Comparison of ENCODE assay signal across 19 cellular contexts in the genomic region with DNA sequence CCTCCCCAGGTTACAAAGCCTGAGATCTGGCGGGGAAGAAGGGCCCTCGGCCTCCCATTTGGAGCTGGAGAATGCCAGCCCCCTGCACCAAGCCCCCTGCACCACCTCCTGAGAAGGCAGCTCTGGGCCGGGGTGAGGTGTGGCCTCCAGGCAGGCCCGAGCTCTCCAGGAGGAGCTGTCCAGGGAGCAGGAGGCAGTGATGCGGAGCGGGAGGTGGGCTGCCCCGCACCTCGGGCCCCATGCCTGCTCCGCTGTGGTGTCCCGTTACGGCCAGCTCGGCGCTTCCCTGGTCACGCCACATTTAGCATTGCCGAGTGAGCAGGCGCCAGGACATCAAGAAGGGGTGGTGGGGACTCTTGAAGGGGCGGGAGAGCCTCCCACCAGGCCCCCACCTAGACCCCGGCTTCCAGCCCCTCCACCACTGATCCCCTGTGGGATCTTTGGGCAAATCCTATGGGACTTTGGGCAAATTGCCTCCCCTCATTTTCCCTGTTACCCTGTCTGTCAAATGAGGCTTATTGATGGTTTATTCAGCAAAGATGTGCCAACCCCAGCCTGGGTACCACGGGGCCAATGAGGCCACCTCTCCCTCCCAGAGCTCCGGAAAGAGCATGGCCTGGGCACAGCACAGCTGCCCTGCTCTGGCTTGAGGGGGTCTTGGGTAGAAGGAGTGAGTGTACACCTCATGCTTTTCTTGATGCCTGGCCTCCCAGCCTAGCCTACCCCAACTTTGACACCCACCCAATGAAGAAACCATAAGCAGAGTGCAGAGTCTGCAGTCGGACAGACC. TPM values are rescaled to one million over a fixed set of nuclear protein-coding genes. Genes with fewer than 3 reads are reported as not detected.
DNase-seq lines count a peak whose midpoint lies in the region; ATAC-seq and TF ChIP-seq lines count a peak whose summit lies in the region.
"Had no signal": no experiment of that assay in that cellular context is flagged by ENCODE, and none has a peak within 500 bp of the region (broad histone marks: within the 10 kb centered on the region; RNA-seq: fewer than 3 reads in every experiment).

No MANE protein-coding gene starts in this region.

- H2AK5ac ChIP-seq in IMR-90 (ENCODE audit: low read depth, low read length) (no peak overlapping the region), neuronal stem cell (ENCODE audit: low read depth, low read length) (peak overlapping the region; percentile 20)

- H3K27ac Mint-ChIP-seq in endodermal cell (no peak overlapping the region), T-cell (no peak overlapping the region)
- H3K27ac Mint-ChIP-seq: CD4-positive, alpha-beta T cell had no signal

- H3K4me3 Mint-ChIP-seq in endodermal cell = no peak overlapping the region
- no peak overlapping the region for H3K4me3 Mint-ChIP-seq in T-cell
- H3K4me3 Mint-ChIP-seq: CD4-positive, alpha-beta T cell had no signal

- intact Hi-C loops in IMR-90 (cut with micrococcal nuclease) = no loop called here
- intact Hi-C loops in OCI-LY7 (cut with micrococcal nuclease; ENCODE audit: unreplicated experiment) = no loop called here

- H2BK20ac ChIP-seq in IMR-90 (ENCODE audit: low read depth, low read length) = no peak overlapping the region

- dilution Hi-C loops in IMR-90 (cut with HindIII; ENCODE audit: low sequenced_read_pairs, unreplicated experiment) = no loop called here

- DNase-seq in DMS79 (lab: John Stamatoyannopoulos, UW) (peak; percentile 33), IMR-90 (no peak), endodermal cell (peak; percentile 80), neuronal stem cell (ENCODE audit: low spot score) (no peak), NCI-H1048 (lab: John Stamatoyannopoulos, UW) (no peak), T-cell (no peak), OCI-LY7 (ENCODE audit: low spot score) (no peak)
- DNase-seq: CD4-positive, alpha-beta T cell; DND-41; GF-D8; Karpas-422; NCI-H187 treated with DMSO at 0.1 percent for 48 hours; NCI-H526 treated with DMSO at 0.1 percent for 48 hours; NK-92 treated with Interleukin-12 subunit alpha and Interleukin-12 subunit beta, amount 100 ng/mL, for 24 hours; PC-3 had no signal

- ATAC-seq in IMR-90 (ENCODE audit: low read depth) (no peak), T-cell (replicated peaks in 1 of 4) (no peak)
- ATAC-seq: HepG2, PC-3 had no signal

- H4K8ac ChIP-seq in IMR-90 (ENCODE audit: low read depth in 2 of 2, low read length in 2 of 2) = no peak overlapping the region
- no peak overlapping the region for H4K8ac ChIP-seq in neuronal stem cell (ENCODE audit: low read depth, low read length)

- no peaks in the 10 kb centered on the region for H3K36me3 ChIP-seq in IMR-90 (ENCODE audit: control insufficient read depth, insufficient read depth, low read length)
- H3K36me3 ChIP-seq in endodermal cell (ENCODE audit: control insufficient read depth, insufficient read depth, low read length) = no peaks in the 10 kb centered on the region
- H3K36me3 ChIP-seq in neuronal stem cell (replicated peaks in 1 of 2; ENCODE audit: control insufficient read depth in 2 of 2, insufficient read depth in 2 of 2, low read length in 2 of 2) = no peaks in the 10 kb centered on the region
- H3K36me3 ChIP-seq in OCI-LY7 (ENCODE audit: insufficient read depth, low read length) = no peaks in the 10 kb centered on the region

- H4K91ac ChIP-seq in IMR-90 (ENCODE audit: insufficient read depth, low read depth, low read length) (no peak overlapping the region), neuronal stem cell (ENCODE audit: low read depth, low read length, poor library complexity) (no peak overlapping the region)

- H3K27ac ChIP-seq in IMR-90 (ENCODE audit: insufficient read depth, low read length) = no peak overlapping the region
- H3K27ac ChIP-seq in endodermal cell (ENCODE audit: low read depth, low read length) = no peak overlapping the region
- H3K27ac ChIP-seq in neuronal stem cell (replicated peaks; ENCODE audit: low read length) = no peak overlapping the region
- H3K27ac ChIP-seq in OCI-LY7 (ENCODE audit: low read depth, low read length, poor library complexity, severe bottlenecking) = no peak overlapping the region
- H3K27ac ChIP-seq: SK-N-MC had no signal

- H2AK9ac ChIP-seq in IMR-90 (replicated peaks; ENCODE audit: low read depth, low read length, poor library complexity) = no peak overlapping the region

- H3K79me1 ChIP-seq in IMR-90 (ENCODE audit: low read depth in 1 of 2, low read length in 2 of 2) (no peaks in the 10 kb centered on the region), neuronal stem cell (ENCODE audit: low read depth, low read length) (no peaks in the 10 kb centered on the region)

- CTCF ChIA-PET in IMR-90 (lab: Yijun Ruan, JAX) = no interaction called here
- CTCF ChIA-PET in T-cell (lab: Charles Lee) = no interaction called here
- CTCF ChIA-PET in OCI-LY7 (lab: Charles Lee; ENCODE audit: unreplicated experiment) = no interaction called here

- H3K4me1 ChIP-seq in IMR-90 (ENCODE audit: control insufficient read depth, insufficient read depth, low read length) (peaks cover 10% of the 10 kb centered on the region), endodermal cell (ENCODE audit: control insufficient read depth, insufficient read depth, low read length) (no peaks in the 10 kb centered on the region), neuronal stem cell (ENCODE audit: control insufficient read depth in 2 of 2, insufficient read depth in 1 of 2, low read depth in 1 of 2, low read length in 2 of 2) (peaks cover 9 to 12% of the 10 kb centered on the region in 2 donors), OCI-LY7 (ENCODE audit: insufficient read depth, low read length, poor library complexity, severe bottlenecking) (no peaks in the 10 kb centered on the region)

- no peak overlapping the region for H3K23ac ChIP-seq in IMR-90 (ENCODE audit: low read depth, low read length)
- H3K23ac ChIP-seq in neuronal stem cell (ENCODE audit: low read depth, low read length, poor library complexity) = no peak overlapping the region

- H4K20me1 ChIP-seq in IMR-90 (ENCODE audit: insufficient read depth, low read length) (no peaks in the 10 kb centered on the region; the same call in 1 of the 2 replicates), OCI-LY7 (ENCODE audit: insufficient read depth, low read length) (no peaks in the 10 kb centered on the region; the same call in 1 of the 2 replicates)

- H4K5ac ChIP-seq in IMR-90 (ENCODE audit: low read depth, low read length) = no peak overlapping the region

- H3K4ac ChIP-seq in IMR-90 (ENCODE audit: low read depth, low read length) (no peak overlapping the region), neuronal stem cell (ENCODE audit: low read length) (no peak overlapping the region)

- H3K56ac ChIP-seq in IMR-90 (ENCODE audit: extremely low read depth, insufficient read depth, low read length) = no peak overlapping the region

- no TSS peak for BruUV-seq in IMR-90 (replicated peaks; lab: Mats Ljungman, UMichigan)
- BruUV-seq in OCI-LY7 (replicated peaks; lab: Mats Ljungman, UMichigan) = no TSS peak

- H3K9me1 ChIP-seq in IMR-90 (ENCODE audit: insufficient read depth, low read length) = no peaks in the 10 kb centered on the region; the same call in 1 of the 2 replicates

- H3K27me3 Mint-ChIP-seq in endodermal cell (ENCODE audit: insufficient read depth) (peaks cover 12% of the 10 kb centered on the region), T-cell (peaks cover 0 to 3% of the 10 kb centered on the region in 2 donors)
- H3K27me3 Mint-ChIP-seq: CD4-positive, alpha-beta T cell had no signal

- POLR2A ChIA-PET in IMR-90 (lab: Charles Lee; ENCODE audit: unreplicated experiment) = no interaction called here
- POLR2A ChIA-PET in T-cell (lab: Charles Lee) = no interaction called here
- POLR2A ChIA-PET in OCI-LY7 (lab: Charles Lee) = interaction anchor here (0.6 kb wide), 2 partner anchors 18 to 479 kb away, joined by 3 read pairs; partner anchors contain the start of gene NLK

- TF ChIP-seq RAD21 in IMR-90 (IDR thresholded peaks at IDR 0.05; ENCODE audit: low read length) = no peak

- H3K9me3 ChIP-seq in IMR-90 (ENCODE audit: control insufficient read depth, insufficient read depth, low read length) (no peaks in the 10 kb centered on the region), endodermal cell (ENCODE audit: control insufficient read depth, low read length) (no peaks in the 10 kb centered on the region), neuronal stem cell (replicated peaks in 1 of 2; ENCODE audit: control insufficient read depth in 2 of 2, insufficient read depth in 1 of 2, low read depth in 1 of 2, low read length in 2 of 2) (no peaks in the 10 kb centered on the region), OCI-LY7 (ENCODE audit: low read length) (no peaks in the 10 kb centered on the region)

- H3K9ac ChIP-seq in IMR-90 (ENCODE audit: low read depth, low read length) = no peak overlapping the region
- H3K9ac ChIP-seq in endodermal cell (ENCODE audit: extremely low read depth, low read length, poor library complexity, severe bottlenecking) = no peak overlapping the region
- no peak overlapping the region for H3K9ac ChIP-seq in neuronal stem cell (ENCODE audit: low read depth, low read length, poor library complexity)

- H2AFZ ChIP-seq in IMR-90 (replicated peaks; ENCODE audit: low read length, poor library complexity) (peak overlapping the region; percentile 63), neuronal stem cell (ENCODE audit: low read length) (no peak overlapping the region), OCI-LY7 (ENCODE audit: low read length) (no peak overlapping the region)

- H2BK120ac ChIP-seq in IMR-90 (ENCODE audit: low read depth, low read length) (no peak overlapping the region), neuronal stem cell (ENCODE audit: low read depth, low read length) (peak overlapping the region; percentile 16)

- H3K4me3 ChIP-seq in IMR-90 (ENCODE audit: insufficient read depth, low read depth, low read length) = no peak overlapping the region
- no peak overlapping the region for H3K4me3 ChIP-seq in endodermal cell (ENCODE audit: low read length)
- no peak overlapping the region for H3K4me3 ChIP-seq in neuronal stem cell (ENCODE audit: low read length in 2 of 2)
- H3K4me3 ChIP-seq in OCI-LY7 (ENCODE audit: low read depth, low read length, poor library complexity, severe bottlenecking) = no peak overlapping the region
- H3K4me3 ChIP-seq: SK-N-MC had no signal

- no CpG with 5 or more reads among the region's 21 CpGs for WGBS in IMR-90 (ENCODE audit: extremely low coverage in 2 of 2, insufficient read length in 1 of 2), 2 experiments
- WGBS in endodermal cell (ENCODE audit: insufficient coverage in 1 of 2, insufficient read length in 1 of 2), 2 experiments = 63 to 87% methylated on average over 7 to 21 of the region's 21 CpGs
- WGBS in neuronal stem cell (ENCODE audit: extremely low coverage in 2 of 2, insufficient read length in 2 of 2, insufficient replicate concordance in 1 of 2), 2 donors = no CpG with 5 or more reads among the region's 21 CpGs

- in situ Hi-C loops in IMR-90 (cut with MboI; ENCODE audit: low sequenced_read_pairs) = no loop called here

- H2BK5ac ChIP-seq in IMR-90 (ENCODE audit: low read depth, low read length, poor library complexity, severe bottlenecking) (no peak overlapping the region), neuronal stem cell (ENCODE audit: low read length) (peak overlapping the region; percentile 17)

- H3K36me3 Mint-ChIP-seq in endodermal cell (ENCODE audit: low read depth) (no peaks in the 10 kb centered on the region), T-cell (no peaks in the 10 kb centered on the region)

- TF ChIP-seq CTCF in IMR-90 (conservative IDR thresholded peaks at IDR 0.05; ENCODE audit: low read depth, low read length) (no peak), endodermal cell (conservative IDR thresholded peaks at IDR 0.05) (no peak), OCI-LY7 (conservative IDR thresholded peaks at IDR 0.05; ENCODE audit: low read length) (no peak)

- H3K79me2 ChIP-seq in OCI-LY7 (ENCODE audit: insufficient read depth, low read depth, low read length) = no peaks in the 10 kb centered on the region

- peaks cover 34% of the 10 kb centered on the region for H3K27me3 ChIP-seq in IMR-90 (ENCODE audit: control insufficient read depth, insufficient read depth, low read length)
- no peaks in the 10 kb centered on the region for H3K27me3 ChIP-seq in endodermal cell (ENCODE audit: control insufficient read depth, insufficient read depth, low read length, poor library complexity, severe bottlenecking)
- peaks cover 0 to 37% (median 0%) of the 10 kb centered on the region in 3 experiments for H3K27me3 ChIP-seq in neuronal stem cell (ENCODE audit: control insufficient read depth in 3 of 3, insufficient read depth in 3 of 3, low read depth in 1 of 3, low read length in 3 of 3)

- H2BK15ac ChIP-seq in IMR-90 (ENCODE audit: low read depth, low read length) (no peak overlapping the region), neuronal stem cell (ENCODE audit: low read length) (peak overlapping the region; percentile 95)

- no peak overlapping the region for H3K18ac ChIP-seq in IMR-90 (ENCODE audit: low read depth, low read length)
- peak overlapping the region; percentile 59 for H3K18ac ChIP-seq in neuronal stem cell (ENCODE audit: low read length)

- H3K14ac ChIP-seq in IMR-90 (replicated peaks; ENCODE audit: low read depth, low read length) (no peak overlapping the region), neuronal stem cell (ENCODE audit: low read length) (peak overlapping the region; percentile 71)

- no peaks in the 10 kb centered on the region for H3K4me1 Mint-ChIP-seq in endodermal cell
- H3K4me1 Mint-ChIP-seq in T-cell = no peaks in the 10 kb centered on the region

- no peak for TF ChIP-seq POLR2A in IMR-90 (IDR thresholded peaks at IDR 0.05; ENCODE audit: low read depth, low read length)

- H3K9me3 Mint-ChIP-seq in endodermal cell = peaks cover 3% of the 10 kb centered on the region
- H3K9me3 Mint-ChIP-seq in T-cell = no peaks in the 10 kb centered on the region
- H3K9me3 Mint-ChIP-seq: CD4-positive, alpha-beta T cell had no signal

- no peaks in the 10 kb centered on the region for H3K9me2 ChIP-seq in OCI-LY7 (ENCODE audit: insufficient read depth, low read length)

- H3K4me2 ChIP-seq in IMR-90 (ENCODE audit: low read depth, low read length) (no peak overlapping the region), neuronal stem cell (ENCODE audit: insufficient read depth, low read length, poor library complexity, severe bottlenecking) (no peak overlapping the region), OCI-LY7 (ENCODE audit: low read length) (no peak overlapping the region)

- no peak overlapping the region for H2BK12ac ChIP-seq in neuronal stem cell (ENCODE audit: low read length)

RNA-seq across cellular contexts. Expression of gene FOXN1, which starts 15.3 kb away (rescaled TPM):
- total RNA-seq in IMR-90 (2012; rRNA removed) = not detected in 2 replicates
- not detected in 2 replicates for polyA plus RNA-seq in IMR-90 (2012; rRNA removed)
- polyA plus RNA-seq in IMR-90 (2012; cell fraction: cytosol; rRNA removed) = not detected in 2 replicates
- polyA plus RNA-seq in IMR-90 (2012; cell fraction: nucleus; rRNA removed; ENCODE audit: low replicate concordance) = not detected in 2 replicates
- total RNA-seq in endodermal cell = not detected
- polyA plus RNA-seq in endodermal cell (2013, experiment 1 of 2) = not detected
- polyA plus RNA-seq in endodermal cell (2013, experiment 2 of 2) = not detected
- polyA plus RNA-seq in neuronal stem cell (2013, experiment 1 of 2) = not detected
- polyA plus RNA-seq in neuronal stem cell (2013, experiment 2 of 2) = not detected
- total RNA-seq in T-cell = not detected
- not detected in 2 replicates for total RNA-seq in OCI-LY7 (2014; rRNA removed; shearing (Covaris generic))
- not detected in 2 replicates for total RNA-seq in OCI-LY7 (2022)
- total RNA-seq: A673; CD4-positive, alpha-beta T cell; H4; HepG2; PC-3 had no signal

RNA-seq across cellular contexts. Expression of gene UNC119, which starts 30.9 kb away (rescaled TPM):
- total RNA-seq in IMR-90 (2012; rRNA removed) (21.7 and 22.4 TPM in 2 replicates), endodermal cell (10 to 100 TPM; 46.7 to 59.0 TPM), T-cell (10 to 100 TPM; 37.7 to 51.7 (median 44.5) TPM), OCI-LY7 (2022) (8.4 and 14.9 TPM in 2 replicates)
- polyA plus RNA-seq in IMR-90 (2012; rRNA removed) = 57.4 and 63.2 TPM in 2 replicates
- polyA plus RNA-seq in IMR-90 (2012; cell fraction: cytosol; rRNA removed) = 35.2 and 70.5 TPM in 2 replicates
- polyA plus RNA-seq in IMR-90 (2012; cell fraction: nucleus; rRNA removed; ENCODE audit: low replicate concordance) = 149 and 192 TPM in 2 replicates
- 64.3 TPM for polyA plus RNA-seq in endodermal cell (2013, experiment 1 of 2)
- polyA plus RNA-seq in endodermal cell (2013, experiment 2 of 2) = 59.8 TPM
- polyA plus RNA-seq in neuronal stem cell (2013, experiment 1 of 2) = 79.0 TPM
- 76.0 TPM for polyA plus RNA-seq in neuronal stem cell (2013, experiment 2 of 2)
- total RNA-seq in OCI-LY7 (2014; rRNA removed; shearing (Covaris generic)) = 10.5 and 14.2 TPM in 2 replicates

RNA-seq across cellular contexts. Expression of gene SLC13A2, which starts 48.0 kb away (rescaled TPM):
- total RNA-seq in IMR-90 (2012; rRNA removed) = not detected in 2 replicates
- polyA plus RNA-seq in IMR-90 (2012; rRNA removed) = not detected in 2 replicates
- not detected in 2 replicates for polyA plus RNA-seq in IMR-90 (2012; cell fraction: cytosol; rRNA removed)
- not detected in 2 replicates for polyA plus RNA-seq in IMR-90 (2012; cell fraction: nucleus; rRNA removed; ENCODE audit: low replicate concordance)
- total RNA-seq in endodermal cell = not detected
- polyA plus RNA-seq in endodermal cell (2013, experiment 1 of 2) = not detected
- not detected for polyA plus RNA-seq in endodermal cell (2013, experiment 2 of 2)
- not detected for polyA plus RNA-seq in neuronal stem cell (2013, experiment 1 of 2)
- not detected for polyA plus RNA-seq in neuronal stem cell (2013, experiment 2 of 2)
- total RNA-seq in T-cell = not detected
- not detected in 2 replicates for total RNA-seq in OCI-LY7 (2014; rRNA removed; shearing (Covaris generic))
- not detected in 2 replicates for total RNA-seq in OCI-LY7 (2022)
- total RNA-seq: A673; CD4-positive, alpha-beta T cell; H4; HepG2; PC-3 had no signal

RNA-seq across cellular contexts. Expression of gene PIGS, which starts 49.8 kb away (rescaled TPM):
- total RNA-seq in IMR-90 (2012; rRNA removed) (27.5 and 28.7 TPM in 2 replicates), endodermal cell (10 to 100 TPM; 34.9 to 43.0 TPM), T-cell (10 to 100 TPM; 54.9 to 63.0 (median 60.9) TPM), OCI-LY7 (2022) (34.0 and 34.5 TPM in 2 replicates)
- 77.9 and 78.9 TPM in 2 replicates for polyA plus RNA-seq in IMR-90 (2012; rRNA removed)
- 51.4 and 88.9 TPM in 2 replicates for polyA plus RNA-seq in IMR-90 (2012; cell fraction: cytosol; rRNA removed)
- polyA plus RNA-seq in IMR-90 (2012; cell fraction: nucleus; rRNA removed; ENCODE audit: low replicate concordance) = 62.4 and 74.4 TPM in 2 replicates
- 69.2 TPM for polyA plus RNA-seq in endodermal cell (2013, experiment 1 of 2)
- 59.0 TPM for polyA plus RNA-seq in endodermal cell (2013, experiment 2 of 2)
- polyA plus RNA-seq in neuronal stem cell (2013, experiment 1 of 2) = 43.2 TPM
- polyA plus RNA-seq in neuronal stem cell (2013, experiment 2 of 2) = 43.8 TPM
- 13.9 and 23.7 TPM in 2 replicates for total RNA-seq in OCI-LY7 (2014; rRNA removed; shearing (Covaris generic))

RNA-seq across cellular contexts. Expression of gene ALDOC, which starts 55.2 kb away (rescaled TPM):
- total RNA-seq in IMR-90 (2012; rRNA removed) (46.1 and 47.0 TPM in 2 replicates), endodermal cell (10 to 100 TPM; 12.3 to 14.1 TPM), T-cell (10 to 100 TPM; 27.0 to 31.0 (median 28.4) TPM), OCI-LY7 (2022) (25.7 and 46.2 TPM in 2 replicates)
- polyA plus RNA-seq in IMR-90 (2012; rRNA removed) = 62.6 and 69.7 TPM in 2 replicates
- 65.0 and 142 TPM in 2 replicates for polyA plus RNA-seq in IMR-90 (2012; cell fraction: cytosol; rRNA removed)
- 65.0 and 66.5 TPM in 2 replicates for polyA plus RNA-seq in IMR-90 (2012; cell fraction: nucleus; rRNA removed; ENCODE audit: low replicate concordance)
- polyA plus RNA-seq in endodermal cell (2013, experiment 1 of 2) = 46.7 TPM
- 37.3 TPM for polyA plus RNA-seq in endodermal cell (2013, experiment 2 of 2)
- 10.6 TPM for polyA plus RNA-seq in neuronal stem cell (2013, experiment 1 of 2)
- polyA plus RNA-seq in neuronal stem cell (2013, experiment 2 of 2) = 10.9 TPM
- 62.4 and 70.7 TPM in 2 replicates for total RNA-seq in OCI-LY7 (2014; rRNA removed; shearing (Covaris generic))

Comparison
In these comparisons a context has a peak if more than half of its experiments do, and no peak if none do; other contexts are left out.
1. DNase-seq: peak in DMS79 (single experiment) and endodermal cell (single experiment); none in IMR-90 (single experiment), neuronal stem cell (single experiment), NCI-H1048 (single experiment), T-cell (0 of 34) and OCI-LY7 (single experiment).